ENCODE assay signal across 19 cellular contexts in genomic region chr6:118525913-118526490, GRCh38. TPM values are rescaled to one million over a fixed set of nuclear protein-coding genes. Genes with fewer than 3 reads are reported as not detected.
DNase-seq lines count a peak whose midpoint lies in the region; ATAC-seq, FAIRE-seq and TF ChIP-seq lines count a peak whose summit lies in the region.
"Had no signal": no experiment of that assay in that cellular context is flagged by ENCODE, and none has a peak within 500 bp of the region (broad histone marks: within the 10 kb centered on the region; RNA-seq: fewer than 3 reads in every experiment).

No MANE protein-coding gene starts in this region.

- peak overlapping the region; percentile 24 for H3K27ac Mint-ChIP-seq in CD8-positive, alpha-beta T cell
- H3K27ac Mint-ChIP-seq in progenitor cell of endocrine pancreas, result peak overlapping the region; percentile 8

- no peak for TF ChIP-seq CTCF in CD8-positive, alpha-beta T cell (IDR thresholded peaks at IDR 0.05)
- no peak for TF ChIP-seq CTCF in heart right ventricle (IDR thresholded peaks at IDR 0.05)
- TF ChIP-seq CTCF in progenitor cell of endocrine pancreas (IDR thresholded peaks at IDR 0.05; ENCODE audit: unreplicated experiment), result no peak

- peaks cover 35% of the 10 kb centered on the region for H3K36me3 Mint-ChIP-seq in CD8-positive, alpha-beta T cell
- H3K36me3 Mint-ChIP-seq in progenitor cell of endocrine pancreas (ENCODE audit: insufficient read depth), result peaks cover 5% of the 10 kb centered on the region

- CTCF ChIA-PET in CD8-positive, alpha-beta T cell (lab: Charles Lee), result no interaction called here

- no peak for FAIRE-seq in urothelium cell line (lab: Jason Lieb, UNC)
- FAIRE-seq: HepG2 had no signal

- H3K36me3 ChIP-seq in CD8-positive, alpha-beta T cell (ENCODE audit: insufficient read depth, low read length), result peaks cover 12% of the 10 kb centered on the region
- peaks cover 0 to 29% (median 0%) of the 10 kb centered on the region in 9 donors for H3K36me3 ChIP-seq in heart right ventricle
- H3K36me3 ChIP-seq: MG63 had no signal

- peaks cover 52% of the 10 kb centered on the region for H3K4me1 Mint-ChIP-seq in CD8-positive, alpha-beta T cell (ENCODE audit: low read depth)
- peaks cover 16% of the 10 kb centered on the region for H3K4me1 Mint-ChIP-seq in progenitor cell of endocrine pancreas (ENCODE audit: low read depth)

- no peak overlapping the region for H3K27ac ChIP-seq in CD8-positive, alpha-beta T cell (ENCODE audit: low read depth, low read length)
- H3K27ac ChIP-seq in heart right ventricle, result peak overlapping the region; percentile 11 to 68 (median 58)
- H3K27ac ChIP-seq: KMS-11 had no signal

- no peak for ATAC-seq in CD8-positive, alpha-beta T cell
- ATAC-seq in heart right ventricle (peak in 7 of 8 donors; percentile 25 to 94 (median 63)), GM18873 (IDR thresholded peaks at IDR 0.05; ENCODE audit: low FRiP score, unreplicated experiment) (no peak)
- ATAC-seq: HepG2 had no signal

- DNase-seq in CD8-positive, alpha-beta T cell, result no peak
- DNase-seq in NCI-H2227 treated with DMSO at 0.1 percent for 48 hours (lab: John Stamatoyannopoulos, UW), result peak; percentile 32
- DNase-seq in heart right ventricle, result no peak
- no peak for DNase-seq in progenitor cell of endocrine pancreas (ENCODE audit: low spot score, unreplicated experiment)
- no peak for DNase-seq in urothelium cell line (ENCODE audit: low spot score)
- DNase-seq in posterior vena cava (ENCODE audit: low spot score), result no peak
- DNase-seq in Kasumi-1 (lab: John Stamatoyannopoulos, UW), result no peak
- DNase-seq: AML-193, H7, MG63, NCI-H1092 treated with DMSO at 0.1 percent for 48 hours, NCI-H1694, NCI-H2171, NCI-H510A, NCI-H82 had no signal

- no peak overlapping the region for H3K4me3 Mint-ChIP-seq in CD8-positive, alpha-beta T cell
- no peak overlapping the region for H3K4me3 Mint-ChIP-seq in progenitor cell of endocrine pancreas (ENCODE audit: low read depth)

- no peaks in the 10 kb centered on the region for H3K27me3 Mint-ChIP-seq in CD8-positive, alpha-beta T cell (ENCODE audit: low read depth)
- no peaks in the 10 kb centered on the region for H3K27me3 Mint-ChIP-seq in progenitor cell of endocrine pancreas

- H3K9me3 Mint-ChIP-seq in CD8-positive, alpha-beta T cell, result no peaks in the 10 kb centered on the region
- H3K9me3 Mint-ChIP-seq in progenitor cell of endocrine pancreas (ENCODE audit: low read depth), result peaks cover 9% of the 10 kb centered on the region

- WGBS in heart right ventricle, 2 donors, result 49 to 63% methylated on average over 3 of the region's 3 CpGs

- H3K27me3 ChIP-seq in CD8-positive, alpha-beta T cell (ENCODE audit: insufficient read depth, low read length), result no peaks in the 10 kb centered on the region
- no peaks in the 10 kb centered on the region for H3K27me3 ChIP-seq in heart right ventricle
- H3K27me3 ChIP-seq: MG63 had no signal

- intact Hi-C loops in CD8-positive, alpha-beta T cell (cut with DNase I, micrococcal nuclease), result no loop called here
- intact Hi-C loops in heart right ventricle (cut with DNase I) (no loop called here), posterior vena cava (cut with DNase I) (no loop called here)

- H3K4me3 ChIP-seq in CD8-positive, alpha-beta T cell (ENCODE audit: low read depth, low read length), result no peak overlapping the region
- H3K4me3 ChIP-seq in heart right ventricle, result no peak overlapping the region
- H3K4me3 ChIP-seq: MG63 had no signal

- POLR2A ChIA-PET in CD8-positive, alpha-beta T cell (lab: Charles Lee), result no interaction called here

- H3K9me3 ChIP-seq in CD8-positive, alpha-beta T cell (ENCODE audit: low read length), result no peaks in the 10 kb centered on the region
- H3K9me3 ChIP-seq in heart right ventricle, result peaks cover 0 to 6% (median 0%) of the 10 kb centered on the region in 11 donors
- H3K9me3 ChIP-seq: MG63 had no signal

- no peaks in the 10 kb centered on the region for H3K4me1 ChIP-seq in CD8-positive, alpha-beta T cell (ENCODE audit: insufficient read depth, low read length)
- peaks cover 0 to 41% (median 26%) of the 10 kb centered on the region in 9 donors for H3K4me1 ChIP-seq in heart right ventricle

RNA-seq across cellular contexts. Expression of gene PLN, which starts 22.1 kb away (rescaled TPM):
- total RNA-seq in CD8-positive, alpha-beta T cell, result not detected
- total RNA-seq in heart right ventricle (1,000 to 10,000 TPM; 1,787 to 3,094 (median 2,650) TPM), progenitor cell of endocrine pancreas (0.55 and 0.62 TPM in 2 replicates), posterior vena cava (100 to 1,000 TPM; 234 to 277 TPM)
- 100 to 1,000 TPM; 764 to 848 TPM for polyA plus RNA-seq in heart right ventricle
- total RNA-seq: Daoy, H7, HepG2 had no signal
- polyA plus RNA-seq: HepG2 had no signal

Comparison
In these comparisons a context has a peak if more than half of its experiments do, and no peak if none do; other contexts are left out.
1. ATAC-seq: peak in heart right ventricle (7 of 8); none in CD8-positive, alpha-beta T cell (single experiment) and GM18873 (single experiment).
2. RNA of gene PLN, which starts 22.1 kb away (total RNA-seq): 1,787 to 3,094 TPM in heart right ventricle and 234 to 277 TPM in posterior vena cava; 0.55 to 0.62 TPM in progenitor cell of endocrine pancreas and not detected in CD8-positive, alpha-beta T cell; every median in the first group is over 100 times any median in the second.